In the genomic region with DNA sequence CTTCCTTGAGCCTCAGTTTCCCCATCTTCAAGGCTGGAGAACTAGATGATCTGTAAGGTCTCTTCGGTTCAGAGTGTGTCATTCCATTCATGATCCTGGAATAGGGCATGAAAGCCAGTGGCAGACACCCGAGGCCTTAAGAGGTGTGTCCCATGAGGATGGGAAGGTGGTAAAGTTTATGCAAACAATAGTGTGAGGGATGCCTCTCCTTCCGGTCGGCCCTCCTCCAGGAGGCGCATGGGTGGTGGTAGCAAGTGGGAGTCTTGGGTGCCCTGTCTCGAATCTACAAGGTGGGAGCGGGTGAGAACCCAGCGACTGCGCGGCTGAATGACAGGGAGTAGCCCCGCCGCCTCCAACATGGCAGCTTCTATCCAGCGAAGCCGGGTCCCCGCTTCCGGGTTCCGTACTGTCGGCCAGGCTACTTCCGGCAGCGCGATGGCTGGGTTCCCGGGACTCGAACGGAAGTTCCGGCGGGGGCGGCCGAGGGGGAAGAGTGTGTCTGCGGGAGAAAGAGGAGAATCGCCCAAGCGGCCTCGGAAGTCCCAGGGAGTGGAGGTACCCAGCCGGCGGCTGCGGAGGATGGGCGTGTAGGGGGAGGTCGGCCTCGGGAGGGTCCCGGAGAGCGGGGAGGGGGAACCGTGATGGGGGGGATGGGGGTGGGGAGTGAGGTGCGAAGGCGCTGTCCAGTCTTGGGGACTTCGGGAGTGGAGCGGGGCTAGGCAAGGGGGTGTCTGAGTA, we compare ENCODE assay signal across 1 cellular context.
TF ChIP-seq lines count a peak whose summit lies in the region.

A gene (plus strand): TSS at position 450 of the 738 bp plus-strand sequence. CDS start 1,538 bp downstream, outside the sequence.

TF ChIP-seq in SK-N-SH, 30 proteins besides CTCF, POLR2A, EP300 and RAD21 (continued from another document):
- peak; percentile 87 for TF ChIP-seq MXI1 (IDR thresholded peaks at IDR 0.05; ENCODE audit: low read depth, low read length)
- TF ChIP-seq SMC3 (IDR thresholded peaks at IDR 0.05; ENCODE audit: low read depth, low read length), result no peak
- no peak for TF ChIP-seq RXRA (IDR thresholded peaks at IDR 0.05; ENCODE audit: borderline replicate concordance, low read depth)
- TF ChIP-seq, protein P1, sequence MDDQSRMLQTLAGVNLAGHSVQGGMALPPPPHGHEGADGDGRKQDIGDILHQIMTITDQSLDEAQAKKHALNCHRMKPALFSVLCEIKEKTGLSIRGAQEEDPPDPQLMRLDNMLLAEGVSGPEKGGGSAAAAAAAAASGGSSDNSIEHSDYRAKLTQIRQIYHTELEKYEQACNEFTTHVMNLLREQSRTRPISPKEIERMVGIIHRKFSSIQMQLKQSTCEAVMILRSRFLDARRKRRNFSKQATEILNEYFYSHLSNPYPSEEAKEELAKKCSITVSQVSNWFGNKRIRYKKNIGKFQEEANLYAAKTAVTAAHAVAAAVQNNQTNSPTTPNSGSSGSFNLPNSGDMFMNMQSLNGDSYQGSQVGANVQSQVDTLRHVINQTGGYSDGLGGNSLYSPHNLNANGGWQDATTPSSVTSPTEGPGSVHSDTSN (IDR thresholded peaks at IDR 0.05), result peak; percentile 81
- TF ChIP-seq, protein P2, sequence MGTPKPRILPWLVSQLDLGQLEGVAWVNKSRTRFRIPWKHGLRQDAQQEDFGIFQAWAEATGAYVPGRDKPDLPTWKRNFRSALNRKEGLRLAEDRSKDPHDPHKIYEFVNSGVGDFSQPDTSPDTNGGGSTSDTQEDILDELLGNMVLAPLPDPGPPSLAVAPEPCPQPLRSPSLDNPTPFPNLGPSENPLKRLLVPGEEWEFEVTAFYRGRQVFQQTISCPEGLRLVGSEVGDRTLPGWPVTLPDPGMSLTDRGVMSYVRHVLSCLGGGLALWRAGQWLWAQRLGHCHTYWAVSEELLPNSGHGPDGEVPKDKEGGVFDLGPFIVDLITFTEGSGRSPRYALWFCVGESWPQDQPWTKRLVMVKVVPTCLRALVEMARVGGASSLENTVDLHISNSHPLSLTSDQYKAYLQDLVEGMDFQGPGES (IDR thresholded peaks at IDR 0.05; ENCODE audit: low read depth, low read length), result no peak
- no peak for TF ChIP-seq JUND (IDR thresholded peaks at IDR 0.05)
- no peak for TF ChIP-seq GATA2 (CRISPR knock-in tag; IDR thresholded peaks at IDR 0.05)
- TF ChIP-seq, protein P3, sequence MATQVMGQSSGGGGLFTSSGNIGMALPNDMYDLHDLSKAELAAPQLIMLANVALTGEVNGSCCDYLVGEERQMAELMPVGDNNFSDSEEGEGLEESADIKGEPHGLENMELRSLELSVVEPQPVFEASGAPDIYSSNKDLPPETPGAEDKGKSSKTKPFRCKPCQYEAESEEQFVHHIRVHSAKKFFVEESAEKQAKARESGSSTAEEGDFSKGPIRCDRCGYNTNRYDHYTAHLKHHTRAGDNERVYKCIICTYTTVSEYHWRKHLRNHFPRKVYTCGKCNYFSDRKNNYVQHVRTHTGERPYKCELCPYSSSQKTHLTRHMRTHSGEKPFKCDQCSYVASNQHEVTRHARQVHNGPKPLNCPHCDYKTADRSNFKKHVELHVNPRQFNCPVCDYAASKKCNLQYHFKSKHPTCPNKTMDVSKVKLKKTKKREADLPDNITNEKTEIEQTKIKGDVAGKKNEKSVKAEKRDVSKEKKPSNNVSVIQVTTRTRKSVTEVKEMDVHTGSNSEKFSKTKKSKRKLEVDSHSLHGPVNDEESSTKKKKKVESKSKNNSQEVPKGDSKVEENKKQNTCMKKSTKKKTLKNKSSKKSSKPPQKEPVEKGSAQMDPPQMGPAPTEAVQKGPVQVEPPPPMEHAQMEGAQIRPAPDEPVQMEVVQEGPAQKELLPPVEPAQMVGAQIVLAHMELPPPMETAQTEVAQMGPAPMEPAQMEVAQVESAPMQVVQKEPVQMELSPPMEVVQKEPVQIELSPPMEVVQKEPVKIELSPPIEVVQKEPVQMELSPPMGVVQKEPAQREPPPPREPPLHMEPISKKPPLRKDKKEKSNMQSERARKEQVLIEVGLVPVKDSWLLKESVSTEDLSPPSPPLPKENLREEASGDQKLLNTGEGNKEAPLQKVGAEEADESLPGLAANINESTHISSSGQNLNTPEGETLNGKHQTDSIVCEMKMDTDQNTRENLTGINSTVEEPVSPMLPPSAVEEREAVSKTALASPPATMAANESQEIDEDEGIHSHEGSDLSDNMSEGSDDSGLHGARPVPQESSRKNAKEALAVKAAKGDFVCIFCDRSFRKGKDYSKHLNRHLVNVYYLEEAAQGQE (IDR thresholded peaks at IDR 0.05; ENCODE audit: low read depth, low read length), result peak; percentile 42; the same call in 1 of the 2 replicates
- peak; percentile 8; the same call in 1 of the 2 replicates for TF ChIP-seq TCF12 (IDR thresholded peaks at IDR 0.05)
- TF ChIP-seq, protein P4, sequence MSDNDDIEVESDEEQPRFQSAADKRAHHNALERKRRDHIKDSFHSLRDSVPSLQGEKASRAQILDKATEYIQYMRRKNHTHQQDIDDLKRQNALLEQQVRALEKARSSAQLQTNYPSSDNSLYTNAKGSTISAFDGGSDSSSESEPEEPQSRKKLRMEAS (IDR thresholded peaks at IDR 0.05; ENCODE audit: low read depth), result peak; percentile 86
- no peak for TF ChIP-seq EZH2phosphoT487 (IDR thresholded peaks at IDR 0.05; ENCODE audit: borderline replicate concordance, low read depth)
- no peak for TF ChIP-seq TEAD4 (IDR thresholded peaks at IDR 0.05; ENCODE audit: borderline replicate concordance, insufficient read depth)
- TF ChIP-seq, protein P5, sequence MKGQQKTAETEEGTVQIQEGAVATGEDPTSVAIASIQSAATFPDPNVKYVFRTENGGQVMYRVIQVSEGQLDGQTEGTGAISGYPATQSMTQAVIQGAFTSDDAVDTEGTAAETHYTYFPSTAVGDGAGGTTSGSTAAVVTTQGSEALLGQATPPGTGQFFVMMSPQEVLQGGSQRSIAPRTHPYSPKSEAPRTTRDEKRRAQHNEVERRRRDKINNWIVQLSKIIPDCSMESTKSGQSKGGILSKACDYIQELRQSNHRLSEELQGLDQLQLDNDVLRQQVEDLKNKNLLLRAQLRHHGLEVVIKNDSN (IDR thresholded peaks at IDR 0.05; ENCODE audit: borderline replicate concordance, low read depth), result no peak
- TF ChIP-seq CHD2 (IDR thresholded peaks at IDR 0.05; ENCODE audit: low read length, partially characterized antibody), result peak; percentile 63
- peak; percentile 89 for TF ChIP-seq POLR2AphosphoS5 (IDR thresholded peaks at IDR 0.05; ENCODE audit: low read depth, low read length)
- TF ChIP-seq, protein P6, sequence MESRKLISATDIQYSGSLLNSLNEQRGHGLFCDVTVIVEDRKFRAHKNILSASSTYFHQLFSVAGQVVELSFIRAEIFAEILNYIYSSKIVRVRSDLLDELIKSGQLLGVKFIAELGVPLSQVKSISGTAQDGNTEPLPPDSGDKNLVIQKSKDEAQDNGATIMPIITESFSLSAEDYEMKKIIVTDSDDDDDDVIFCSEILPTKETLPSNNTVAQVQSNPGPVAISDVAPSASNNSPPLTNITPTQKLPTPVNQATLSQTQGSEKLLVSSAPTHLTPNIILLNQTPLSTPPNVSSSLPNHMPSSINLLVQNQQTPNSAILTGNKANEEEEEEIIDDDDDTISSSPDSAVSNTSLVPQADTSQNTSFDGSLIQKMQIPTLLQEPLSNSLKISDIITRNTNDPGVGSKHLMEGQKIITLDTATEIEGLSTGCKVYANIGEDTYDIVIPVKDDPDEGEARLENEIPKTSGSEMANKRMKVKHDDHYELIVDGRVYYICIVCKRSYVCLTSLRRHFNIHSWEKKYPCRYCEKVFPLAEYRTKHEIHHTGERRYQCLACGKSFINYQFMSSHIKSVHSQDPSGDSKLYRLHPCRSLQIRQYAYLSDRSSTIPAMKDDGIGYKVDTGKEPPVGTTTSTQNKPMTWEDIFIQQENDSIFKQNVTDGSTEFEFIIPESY (IDR thresholded peaks at IDR 0.05; ENCODE audit: borderline replicate concordance, low read depth), result peak; percentile 66; the same call in 1 of the 2 replicates
TF ChIP-seq in SK-N-SH: peak in this region for 15.
